ENCODE assay signal across 10 cellular contexts in the genomic region with DNA sequence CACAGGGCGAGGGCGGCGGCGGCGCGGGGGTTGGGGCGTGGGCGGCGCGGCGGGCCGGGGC. TPM values are rescaled to one million over a fixed set of nuclear protein-coding genes. Genes with fewer than 3 reads are reported as not detected.
A peak's percentile ranks its signal among the peaks of the same experiment; 100 is the strongest.
DNase-seq lines count a peak whose midpoint lies in the region; ATAC-seq and TF ChIP-seq lines count a peak whose summit lies in the region.
"Had no signal": no experiment of that assay in that cellular context is flagged by ENCODE, and none has a peak within 500 bp of the region (broad histone marks: within the 10 kb centered on the region; RNA-seq: fewer than 3 reads in every experiment).

RTN4R (minus strand) TSS at position 30 of the 61 bp plus-strand sequence. CDS start 226 bp downstream, outside the sequence.

- H3K4me1 ChIP-seq in KMS-11 (ENCODE audit: low read depth, poor library complexity, severe bottlenecking) (no peaks in the 10 kb centered on the region), duodenal mucosa (ENCODE audit: control insufficient read depth in 1 of 2, insufficient read depth in 2 of 2, low read length in 2 of 2) (peaks cover 0 to 10% of the 10 kb centered on the region in 2 donors)

- H3K27ac ChIP-seq in KMS-11 (no peak within 1 kb of the TSS), duodenal mucosa (ENCODE audit: low read depth, low read length) (no peak within 1 kb of the TSS)

- 0 out of 2 replicates have a peak within 1 kb of the TSS, but pooled peaks have one; percentile 21 for H3K4me2 ChIP-seq in KMS-11

- no peaks in the 10 kb centered on the region for H3K36me3 ChIP-seq in KMS-11 (ENCODE audit: insufficient read depth)
- H3K36me3 ChIP-seq in duodenal mucosa (ENCODE audit: control insufficient read depth in 1 of 2, insufficient read depth in 2 of 2, low read length in 2 of 2), result no peaks in the 10 kb centered on the region

- H3K9me3 Mint-ChIP-seq in nephron, result no peaks in the 10 kb centered on the region
- no peaks in the 10 kb centered on the region for H3K9me3 Mint-ChIP-seq in HFFc6

- H3K4me3 Mint-ChIP-seq in nephron, result peak within 1 kb of the TSS; percentile 82 to 86 (median 82)
- no peak within 1 kb of the TSS for H3K4me3 Mint-ChIP-seq in HFFc6

- no peaks in the 10 kb centered on the region for H3K36me3 Mint-ChIP-seq in nephron (ENCODE audit: low read depth)
- H3K36me3 Mint-ChIP-seq in HFFc6 (ENCODE audit: low read depth), result no peaks in the 10 kb centered on the region

- H3K27me3 Mint-ChIP-seq in nephron (ENCODE audit: low read depth) (peaks cover 4% of the 10 kb centered on the region), HFFc6 (ENCODE audit: insufficient read depth) (peaks cover 3% of the 10 kb centered on the region)

- DNase-seq in AG04449 (ENCODE audit: low read depth, low spot score), result no peak
- no peak for DNase-seq in amygdala (lab: John Stamatoyannopoulos, UW)
- no peak for DNase-seq in HFFc6
- no peak for DNase-seq in NCI-H1436 (lab: John Stamatoyannopoulos, UW)
- DNase-seq: foreskin melanocyte, T1000 had no signal

- TF ChIP-seq CTCF in AG04449 (IDR thresholded peaks at IDR 0.05; ENCODE audit: insufficient read depth, low read length, missing control alignments) (no peak), KMS-11 (conservative IDR thresholded peaks at IDR 0.05; ENCODE audit: low read depth, low read length) (no peak), nephron (IDR thresholded peaks at IDR 0.05; ENCODE audit: unreplicated experiment in 3 of 3) (no peak), HFFc6 (IDR thresholded peaks at IDR 0.05) (no peak)

- H3K9ac ChIP-seq in KMS-11 (no peak within 1 kb of the TSS), duodenal mucosa (ENCODE audit: low read depth in 1 of 2, low read length in 2 of 2) (no peak within 1 kb of the TSS)

- H3K27ac Mint-ChIP-seq in nephron (peak within 1 kb of the TSS in 1 of 3 experiments; percentile 81), HFFc6 (no peak within 1 kb of the TSS)

- no peaks in the 10 kb centered on the region for H4K20me1 ChIP-seq in KMS-11 (ENCODE audit: insufficient read depth)

- H3K27me3 ChIP-seq in KMS-11 (ENCODE audit: insufficient read depth, low read depth), result peaks cover 35% of the 10 kb centered on the region; the same call in 1 of the 2 replicates
- no peaks in the 10 kb centered on the region for H3K27me3 ChIP-seq in duodenal mucosa (ENCODE audit: control insufficient read depth in 1 of 2, insufficient read depth in 2 of 2, low read length in 2 of 2)

- CTCF ChIA-PET in AG04449 (lab: Yijun Ruan, JAX), result no interaction called here

- H3K79me2 ChIP-seq in KMS-11 (ENCODE audit: insufficient read depth, low read depth), result no peaks in the 10 kb centered on the region

- no peak for ATAC-seq in HG02610 (IDR thresholded peaks at IDR 0.05; ENCODE audit: unreplicated experiment)

- peaks cover 8% of the 10 kb centered on the region for H3K4me1 Mint-ChIP-seq in nephron
- H3K4me1 Mint-ChIP-seq in HFFc6 (ENCODE audit: low read depth), result peaks cover 8% of the 10 kb centered on the region; the same call in 1 of the 2 replicates

- no peaks in the 10 kb centered on the region for H3K9me3 ChIP-seq in duodenal mucosa (ENCODE audit: control insufficient read depth in 1 of 2, low read length in 2 of 2)

- H3K4me3 ChIP-seq in AG04449 (ENCODE audit: low read depth, low read length) (peak within 1 kb of the TSS; percentile 1; the same call in 1 of the 2 replicates), KMS-11 (IDR thresholded peaks at IDR 0.05; ENCODE audit: insufficient read depth, low read depth, low read length) (no peak within 1 kb of the TSS), duodenal mucosa (ENCODE audit: low read depth in 1 of 2, low read length in 2 of 2) (peak within 1 kb of the TSS; percentile 40)

- POLR2A ChIA-PET in AG04449 (lab: Yijun Ruan, JAX), result no interaction called here

- no peak within 1 kb of the TSS for H2AFZ ChIP-seq in KMS-11 (ENCODE audit: low read depth)

RNA-seq across cellular contexts. Expression of gene RTN4R, which starts in this region (rescaled TPM):
- total RNA-seq in HFFc6 (2021; fragmentation: NEBNext Ultra II Directional; extraction: Animal tissue kit (Norgen Biotek cat#: 25700)), result under 1 TPM; 0.14 to 0.85 (median 0.35) TPM
